ENCODE assay signal across 8 cellular contexts in genomic region chr1:174743654-174744561, GRCh38.
A peak's percentile ranks its signal among the peaks of the same experiment; 100 is the strongest.
DNase-seq lines count a peak whose midpoint lies in the region; ATAC-seq and TF ChIP-seq lines count a peak whose summit lies in the region.

No MANE protein-coding gene starts in this region.

- CTCF ChIA-PET in PC-3 (lab: Charles Lee): interaction anchor here (0.7 to 1.0 kb wide), 2 partner anchors 18 to 484 kb away, joined by 4 to 9 read pairs; no protein-coding TSS in a partner anchor

- no peaks in the 10 kb centered on the region for H3K36me3 Mint-ChIP-seq in endothelial cell (ENCODE audit: low read depth, unreplicated experiment)
- H3K36me3 Mint-ChIP-seq in neural crest cell (ENCODE audit: low read depth): no peaks in the 10 kb centered on the region
- no peaks in the 10 kb centered on the region for H3K36me3 Mint-ChIP-seq in activated naive CD8-positive, alpha-beta T cell treated with anti-CD3 and anti-CD28 coated beads for 36 hours

- no peaks in the 10 kb centered on the region for H3K4me1 ChIP-seq in PC-3 (ENCODE audit: insufficient read depth, low read length)

- no peak overlapping the region for H3K9ac ChIP-seq in PC-3 (ENCODE audit: low read length)

- H3K9me3 ChIP-seq in PC-3 (ENCODE audit: low read length): no peaks in the 10 kb centered on the region

- ATAC-seq in PC-3 (no peak), GM18519 (IDR thresholded peaks at IDR 0.05; ENCODE audit: low FRiP score, unreplicated experiment) (no peak)

- H3K27me3 Mint-ChIP-seq in endothelial cell (ENCODE audit: unreplicated experiment) (no peaks in the 10 kb centered on the region), neural crest cell (ENCODE audit: low read depth) (no peaks in the 10 kb centered on the region)
- no peaks in the 10 kb centered on the region for H3K27me3 Mint-ChIP-seq in activated naive CD8-positive, alpha-beta T cell treated with anti-CD3 and anti-CD28 coated beads for 36 hours

- H3F3A ChIP-seq in PC-3 (ENCODE audit: low read length, unreplicated experiment): no peaks in the 10 kb centered on the region

- H3K27ac ChIP-seq in PC-3 (ENCODE audit: low read length): no peak overlapping the region

- H3K4me3 ChIP-seq in PC-3 (ENCODE audit: low read length): no peak overlapping the region

- DNase-seq in COLO829 (ENCODE audit: low spot score) (peak; percentile 42), HuH-7.5 (ENCODE audit: low spot score) (peak; percentile 6), PC-3 (peak; percentile 42), endothelial cell (ENCODE audit: low spot score) (no peak), neural crest cell (ENCODE audit: low read depth, low spot score) (no peak), anterior cingulate cortex (lab: John Stamatoyannopoulos, UW) (no peak)
- no peak for DNase-seq in activated naive CD8-positive, alpha-beta T cell treated with anti-CD3 and anti-CD28 coated beads for 36 hours

- no peaks in the 10 kb centered on the region for H3K27me3 ChIP-seq in PC-3 (ENCODE audit: low read length)

- no TSS peak for BruUV-seq in PC-3 (replicated peaks; lab: Mats Ljungman, UMichigan)

- H3K9me3 Mint-ChIP-seq in endothelial cell (ENCODE audit: unreplicated experiment) (no peaks in the 10 kb centered on the region), neural crest cell (no peaks in the 10 kb centered on the region)
- no peaks in the 10 kb centered on the region for H3K9me3 Mint-ChIP-seq in activated naive CD8-positive, alpha-beta T cell treated with anti-CD3 and anti-CD28 coated beads for 36 hours

- H3K4me2 ChIP-seq in PC-3 (ENCODE audit: low read length): no peak overlapping the region

- no peaks in the 10 kb centered on the region for H3K79me2 ChIP-seq in PC-3 (ENCODE audit: low read length)

- POLR2A ChIA-PET in PC-3 (lab: Charles Lee; ENCODE audit: unreplicated experiment): no interaction called here

- H3K4me1 Mint-ChIP-seq in endothelial cell (ENCODE audit: unreplicated experiment): no peaks in the 10 kb centered on the region
- H3K4me1 Mint-ChIP-seq in neural crest cell: no peaks in the 10 kb centered on the region
- peaks cover 12% of the 10 kb centered on the region for H3K4me1 Mint-ChIP-seq in activated naive CD8-positive, alpha-beta T cell treated with anti-CD3 and anti-CD28 coated beads for 36 hours

- H3K4me3 Mint-ChIP-seq in endothelial cell (ENCODE audit: unreplicated experiment) (no peak overlapping the region), neural crest cell (no peak overlapping the region)
- H3K4me3 Mint-ChIP-seq in activated naive CD8-positive, alpha-beta T cell treated with anti-CD3 and anti-CD28 coated beads for 36 hours: no peak overlapping the region

- TF ChIP-seq CTCF in PC-3 (conservative IDR thresholded peaks at IDR 0.05; ENCODE audit: low read depth, low read length) (peak; percentile 66), endothelial cell (IDR thresholded peaks at IDR 0.05; ENCODE audit: unreplicated experiment) (peak; percentile 91), neural crest cell (conservative IDR thresholded peaks at IDR 0.05) (peak; percentile 82)

- no peak overlapping the region for H2AFZ ChIP-seq in PC-3 (ENCODE audit: low read length)

- H3K9me2 ChIP-seq in PC-3 (replicated peaks; ENCODE audit: low read length): no peaks in the 10 kb centered on the region

- intact Hi-C loops in PC-3 (cut with micrococcal nuclease): loop anchor here (1.0 to 5.0 kb wide), 3 partner anchors 482 to 1322 kb away; no protein-coding TSS in a partner anchor

- H3K36me3 ChIP-seq in PC-3 (ENCODE audit: low read depth, low read length): no peaks in the 10 kb centered on the region

- no peak overlapping the region for H3K27ac Mint-ChIP-seq in endothelial cell (ENCODE audit: unreplicated experiment)
- H3K27ac Mint-ChIP-seq in neural crest cell (ENCODE audit: unreplicated experiment): no peak overlapping the region
- H3K27ac Mint-ChIP-seq in activated naive CD8-positive, alpha-beta T cell treated with anti-CD3 and anti-CD28 coated beads for 36 hours: no peak overlapping the region

- no peaks in the 10 kb centered on the region for H4K20me1 ChIP-seq in PC-3 (ENCODE audit: low read length)

Comparison
In these comparisons a context has a peak if more than half of its experiments do, and no peak if none do; other contexts are left out.
1. DNase-seq: peak in COLO829 (single experiment), HuH-7.5 (single experiment) and PC-3 (single experiment); none in endothelial cell (single experiment), neural crest cell (single experiment), activated naive CD8-positive, alpha-beta T cell treated with anti-CD3 and anti-CD28 coated beads for 36 hours (single experiment) and anterior cingulate cortex (0 of 58).
2. Peak in every context shown above with its lines, with median percentiles within 50 percentile points of each other: CTCF ChIP-seq.